In genomic region chr6:35471836-35472345, GRCh38 we compare ENCODE assay signal across 10 cellular contexts. TPM values are rescaled to one million over a fixed set of nuclear protein-coding genes. Genes with fewer than 3 reads are reported as not detected.
A peak's percentile ranks its signal among the peaks of the same experiment; 100 is the strongest.
DNase-seq lines count a peak whose midpoint lies in the region; ATAC-seq, FAIRE-seq and TF ChIP-seq lines count a peak whose summit lies in the region.
"Had no signal": no experiment of that assay in that cellular context is flagged by ENCODE, and none has a peak within 500 bp of the region (broad histone marks: within the 10 kb centered on the region; RNA-seq: fewer than 3 reads in every experiment).

No MANE protein-coding gene starts in this region.

- H2AK5ac ChIP-seq in trophoblast cell (ENCODE audit: low read length), result no peak overlapping the region

- H3K4ac ChIP-seq in trophoblast cell (ENCODE audit: low read depth, low read length), result no peak overlapping the region

- ATAC-seq in upper lobe of right lung (no peak), GM18520 (IDR thresholded peaks at IDR 0.05; ENCODE audit: unreplicated experiment) (no peak)

- no peak overlapping the region for H2BK12ac ChIP-seq in trophoblast cell (ENCODE audit: low read length)

- peak overlapping the region; percentile 11 for H3K27ac ChIP-seq in CD8-positive, alpha-beta memory T cell (ENCODE audit: low read depth, low read length)
- H3K27ac ChIP-seq in HUES64 (ENCODE audit: low read depth, low read length) (peak overlapping the region; percentile 63; the same call in 1 of the 2 replicates), astrocyte (ENCODE audit: low read depth, low read length) (no peak overlapping the region), trophoblast cell (ENCODE audit: low read depth, low read length) (peak overlapping the region; percentile 61), upper lobe of right lung (no peak overlapping the region)

- H4K91ac ChIP-seq in trophoblast cell (ENCODE audit: low read depth, low read length), result no peak overlapping the region

- H4K8ac ChIP-seq in trophoblast cell (ENCODE audit: low read depth, low read length), result peak overlapping the region; percentile 35

- peaks cover 39% of the 10 kb centered on the region for H3K4me1 ChIP-seq in CD8-positive, alpha-beta memory T cell (ENCODE audit: insufficient read depth, low read length)
- peaks cover 4% of the 10 kb centered on the region; the same call in 1 of the 2 replicates for H3K4me1 ChIP-seq in HUES64 (ENCODE audit: insufficient read depth, low read length)
- H3K4me1 ChIP-seq in astrocyte (ENCODE audit: insufficient read depth, low read length), result peaks cover 24% of the 10 kb centered on the region
- H3K4me1 ChIP-seq in trophoblast cell (ENCODE audit: control insufficient read depth in 1 of 2, insufficient read depth in 2 of 2, low read length in 2 of 2), result peaks cover 11 to 21% of the 10 kb centered on the region in 2 experiments
- H3K4me1 ChIP-seq in upper lobe of right lung, result peaks cover 16% of the 10 kb centered on the region

- no peak overlapping the region for H2BK120ac ChIP-seq in trophoblast cell (ENCODE audit: insufficient read depth, low read length, poor library complexity)

- H2AFZ ChIP-seq in astrocyte (ENCODE audit: low read depth, low read length) (no peak overlapping the region), trophoblast cell (ENCODE audit: insufficient read depth, low read length, poor library complexity) (no peak overlapping the region)

- FAIRE-seq in astrocyte (lab: Jason Lieb, UNC), result no peak

- H3K27me3 Mint-ChIP-seq in CD8-positive, alpha-beta memory T cell, result peaks cover 0 to 5% of the 10 kb centered on the region in 2 donors
- H3K27me3 Mint-ChIP-seq in astrocyte (ENCODE audit: low read depth, unreplicated experiment), result no peaks in the 10 kb centered on the region

- TF ChIP-seq CTCF in astrocyte (IDR thresholded peaks at IDR 0.05; ENCODE audit: insufficient read depth, low read depth, low read length), result no peak
- TF ChIP-seq CTCF in upper lobe of right lung (IDR thresholded peaks at IDR 0.05), result no peak
- no peak for TF ChIP-seq CTCF in GM13977 (IDR thresholded peaks at IDR 0.05; ENCODE audit: extremely low read depth, insufficient read depth, missing control alignments)

- H3K79me2 ChIP-seq in astrocyte (ENCODE audit: insufficient read depth, low read length), result peaks cover 49% of the 10 kb centered on the region
- peaks cover 19% of the 10 kb centered on the region for H3K79me2 ChIP-seq in trophoblast cell (ENCODE audit: control insufficient read depth, insufficient read depth, low read length, poor library complexity)

- H2BK5ac ChIP-seq in trophoblast cell (ENCODE audit: low read depth, low read length, poor library complexity), result no peak overlapping the region

- peaks cover 35 to 46% (median 41%) of the 10 kb centered on the region in 3 donors for H3K4me1 Mint-ChIP-seq in CD8-positive, alpha-beta memory T cell
- H3K4me1 Mint-ChIP-seq in astrocyte (ENCODE audit: low read depth, unreplicated experiment), result peaks cover 9% of the 10 kb centered on the region

- H3K4me2 ChIP-seq in astrocyte (ENCODE audit: low read length) (peak overlapping the region; percentile 98), trophoblast cell (ENCODE audit: low read length) (no peak overlapping the region)

- peaks cover 15% of the 10 kb centered on the region for H3K79me1 ChIP-seq in trophoblast cell (ENCODE audit: low read length)

- H3K9ac ChIP-seq in HUES64 (ENCODE audit: low read depth, low read length) (peak overlapping the region; percentile 43; the same call in 1 of the 2 replicates), astrocyte (ENCODE audit: low read length) (peak overlapping the region; percentile 16), trophoblast cell (ENCODE audit: low read length) (no peak overlapping the region)

- H3K27me3 ChIP-seq in CD8-positive, alpha-beta memory T cell (ENCODE audit: insufficient read depth, low read length, poor library complexity, severe bottlenecking), result no peaks in the 10 kb centered on the region
- H3K27me3 ChIP-seq in HUES64 (ENCODE audit: insufficient read depth, low read length) (peaks cover 3% of the 10 kb centered on the region; the same call in 1 of the 2 replicates), astrocyte (ENCODE audit: insufficient read depth, low read length) (no peaks in the 10 kb centered on the region), trophoblast cell (ENCODE audit: insufficient read depth, low read length) (no peaks in the 10 kb centered on the region), upper lobe of right lung (no peaks in the 10 kb centered on the region)

- peak overlapping the region in 7 of 8 donors; percentile 37 to 99 (median 68) for H3K27ac Mint-ChIP-seq in CD8-positive, alpha-beta memory T cell
- H3K27ac Mint-ChIP-seq in astrocyte (ENCODE audit: unreplicated experiment), result peak overlapping the region; percentile 44

- H3K9me3 ChIP-seq in CD8-positive, alpha-beta memory T cell (ENCODE audit: low read length), result no peaks in the 10 kb centered on the region
- H3K9me3 ChIP-seq in HUES64 (ENCODE audit: insufficient read depth, low read depth, low read length) (no peaks in the 10 kb centered on the region), astrocyte (ENCODE audit: insufficient read depth, low read depth, low read length) (no peaks in the 10 kb centered on the region), trophoblast cell (ENCODE audit: insufficient read depth, low read depth, low read length) (no peaks in the 10 kb centered on the region), upper lobe of right lung (no peaks in the 10 kb centered on the region)

- H3K4me3 ChIP-seq in CD8-positive, alpha-beta memory T cell (ENCODE audit: low read length), result no peak overlapping the region
- H3K4me3 ChIP-seq in HUES64 (ENCODE audit: low read length) (peak overlapping the region; percentile 85; the same call in 1 of the 2 replicates), astrocyte (ENCODE audit: insufficient read depth, low read depth, low read length) (peak overlapping the region; percentile 31), trophoblast cell (ENCODE audit: low read depth, low read length) (no peak overlapping the region), upper lobe of right lung (no peak overlapping the region)

- intact Hi-C loops in upper lobe of right lung (cut with DNase I), result no loop called here
- intact Hi-C loops in posterior cingulate gyrus (cut with DNase I), result no loop called here

- in situ Hi-C loops in GM13977 (cut with MboI; ENCODE audit: low pct_unique_long_range_greater_than_20kb, low sequenced_read_pairs, unreplicated experiment), result no loop called here

- H3K9me3 Mint-ChIP-seq in CD8-positive, alpha-beta memory T cell, result no peaks in the 10 kb centered on the region
- peaks cover 7% of the 10 kb centered on the region for H3K9me3 Mint-ChIP-seq in astrocyte (ENCODE audit: unreplicated experiment)
- H3K9me3 Mint-ChIP-seq: T-helper 1 cell treated with Interleukin-12 subunit alpha and Interleukin-12 subunit beta and Interleukin-4 antibody, amounts not matched to agents 30 μg/mL and 1 μg/mL, for 36 hours had no signal

- CTCF ChIA-PET in CD8-positive, alpha-beta memory T cell (lab: Charles Lee), result interaction anchor here (0.8 to 2.0 kb wide), 4 partner anchors 8 to 264 kb away, joined by 3 to 7 read pairs (median 4); partner anchors contain the start of gene DEF6

- no peak for DNase-seq in CD8-positive, alpha-beta memory T cell
- DNase-seq in astrocyte (ENCODE audit: low read depth), result no peak
- peak in 1 of 2 donors; percentile 12 for DNase-seq in trophoblast cell
- no peak for DNase-seq in upper lobe of right lung
- no peak for DNase-seq in posterior cingulate gyrus
- no peak for DNase-seq in GM13977 (ENCODE audit: low spot score)

- POLR2A ChIA-PET in CD8-positive, alpha-beta memory T cell (lab: Charles Lee), result no interaction called here

- H4K12ac ChIP-seq in trophoblast cell (ENCODE audit: low read depth, low read length), result peak overlapping the region; percentile 27

- H3K18ac ChIP-seq in trophoblast cell (ENCODE audit: low read length), result peak overlapping the region; percentile 39

- H3K14ac ChIP-seq in trophoblast cell (ENCODE audit: low read length), result no peak overlapping the region

- peaks cover 25% of the 10 kb centered on the region for H3K36me3 ChIP-seq in CD8-positive, alpha-beta memory T cell (ENCODE audit: insufficient read depth, low read length)
- H3K36me3 ChIP-seq in HUES64 (ENCODE audit: insufficient read depth, low read length), result peaks cover 62% of the 10 kb centered on the region
- H3K36me3 ChIP-seq in astrocyte (ENCODE audit: insufficient read depth, low read length), result peaks cover 33% of the 10 kb centered on the region
- H3K36me3 ChIP-seq in trophoblast cell (ENCODE audit: control insufficient read depth in 1 of 2, insufficient read depth in 2 of 2, low read length in 2 of 2), result peaks cover 60 to 64% of the 10 kb centered on the region in 2 experiments
- H3K36me3 ChIP-seq in upper lobe of right lung, result peaks cover 49% of the 10 kb centered on the region

- whole genome bisulfite sequencing in HUES64, result 82% methylated on average over 8 of the region's 8 CpGs
- WGBS in trophoblast cell (ENCODE audit: extremely low coverage, insufficient coverage, insufficient read length), result no CpG with 5 or more reads among the region's 8 CpGs

- H3K36me3 Mint-ChIP-seq in CD8-positive, alpha-beta memory T cell, result peaks cover 0 to 62% (median 12%) of the 10 kb centered on the region in 3 donors
- H3K36me3 Mint-ChIP-seq in astrocyte (ENCODE audit: low read depth, unreplicated experiment), result peaks cover 31% of the 10 kb centered on the region

- H3K4me3 Mint-ChIP-seq in CD8-positive, alpha-beta memory T cell, result peak overlapping the region in 3 of 7 donors; percentile 24 to 96 (median 38)
- peak overlapping the region; percentile 100 for H3K4me3 Mint-ChIP-seq in astrocyte (ENCODE audit: unreplicated experiment)
- H3K4me3 Mint-ChIP-seq: T-helper 1 cell treated with Interleukin-12 subunit alpha and Interleukin-12 subunit beta and Interleukin-4 antibody, amounts not matched to agents 30 μg/mL and 1 μg/mL, for 36 hours had no signal

- no peak overlapping the region for H3K23ac ChIP-seq in trophoblast cell (ENCODE audit: low read length)

- peaks cover 80% of the 10 kb centered on the region for H4K20me1 ChIP-seq in astrocyte (ENCODE audit: insufficient read depth, low read length)

RNA-seq across cellular contexts. Expression of gene RPL10A, which starts 3.7 kb away (rescaled TPM):
- total RNA-seq in CD8-positive, alpha-beta memory T cell, result 1,000 to 10,000 TPM; 1,737 to 1,739 TPM
- polyA plus RNA-seq in CD8-positive, alpha-beta memory T cell, result 970 TPM
- 1,734 TPM for polyA plus RNA-seq in HUES64 (2013, experiment 1 of 2)
- polyA plus RNA-seq in HUES64 (2013, experiment 2 of 2), result 1,847 TPM
- total RNA-seq in astrocyte (818 and 887 TPM in 2 replicates), upper lobe of right lung (941 TPM)
- 1,387 and 1,493 TPM in 2 replicates for polyA plus RNA-seq in trophoblast cell (2013)

RNA-seq across cellular contexts. Expression of gene FANCE, which starts 19.8 kb away (rescaled TPM):
- 10 to 100 TPM; 23.6 to 27.5 TPM for total RNA-seq in CD8-positive, alpha-beta memory T cell
- 6.5 TPM for polyA plus RNA-seq in CD8-positive, alpha-beta memory T cell
- polyA plus RNA-seq in HUES64 (2013, experiment 1 of 2), result 8.7 TPM
- polyA plus RNA-seq in HUES64 (2013, experiment 2 of 2), result 10.3 TPM
- total RNA-seq in astrocyte (2.9 and 3.1 TPM in 2 replicates), upper lobe of right lung (10.4 TPM)
- 11.4 and 11.5 TPM in 2 replicates for polyA plus RNA-seq in trophoblast cell (2013)

RNA-seq across cellular contexts. Expression of gene TEAD3, which starts 25.0 kb away (rescaled TPM):
- under 1 TPM; 0.53 to 0.90 TPM for total RNA-seq in CD8-positive, alpha-beta memory T cell
- polyA plus RNA-seq in CD8-positive, alpha-beta memory T cell, result 0.25 TPM
- polyA plus RNA-seq in HUES64 (2013, experiment 1 of 2), result 15.5 TPM
- polyA plus RNA-seq in HUES64 (2013, experiment 2 of 2), result 18.1 TPM
- 73.3 and 75.5 TPM in 2 replicates for total RNA-seq in astrocyte
- 196 and 208 TPM in 2 replicates for polyA plus RNA-seq in trophoblast cell (2013)
- 23.4 TPM for total RNA-seq in upper lobe of right lung
- total RNA-seq: mononuclear cell had no signal

RNA-seq across cellular contexts. Expression of gene TULP1, which starts 40.8 kb away (rescaled TPM):
- not detected for total RNA-seq in CD8-positive, alpha-beta memory T cell
- not detected for polyA plus RNA-seq in CD8-positive, alpha-beta memory T cell
- polyA plus RNA-seq in HUES64 (2013, experiment 1 of 2), result 0.30 TPM
- polyA plus RNA-seq in HUES64 (2013, experiment 2 of 2), result 0.13 TPM
- total RNA-seq in astrocyte, result not detected in 2 replicates
- polyA plus RNA-seq in trophoblast cell (2013), result 0.82 and 1.4 TPM in 2 replicates
- not detected for total RNA-seq in upper lobe of right lung
- total RNA-seq: mononuclear cell had no signal

Comparison
In these comparisons a context has a peak if more than half of its experiments do, and no peak if none do; other contexts are left out.
1. H3K27ac ChIP-seq: peak in CD8-positive, alpha-beta memory T cell (single experiment), HUES64 (single experiment) and trophoblast cell (single experiment); none in astrocyte (single experiment) and upper lobe of right lung (single experiment).
2. H3K4me3 ChIP-seq: peak in HUES64 (single experiment) and astrocyte (single experiment); none in CD8-positive, alpha-beta memory T cell (single experiment), trophoblast cell (single experiment) and upper lobe of right lung (single experiment).
3. RNA of gene TEAD3, which starts 25.0 kb away (total RNA-seq): 73.3 to 75.5 TPM in astrocyte and 23.4 TPM in upper lobe of right lung (single experiment); 0.53 to 0.90 TPM in CD8-positive, alpha-beta memory T cell; every median in the first group is over 10 times any median in the second.